In genomic region chr2:101003278-101003775, GRCh38 we compare ENCODE assay signal across 10 cellular contexts. TPM values are rescaled to one million over a fixed set of nuclear protein-coding genes. Genes with fewer than 3 reads are reported as not detected.
DNase-seq lines count a peak whose midpoint lies in the region; ATAC-seq and TF ChIP-seq lines count a peak whose summit lies in the region.
"Had no signal": no experiment of that assay in that cellular context is flagged by ENCODE, and none has a peak within 500 bp of the region (broad histone marks: within the 10 kb centered on the region; RNA-seq: fewer than 3 reads in every experiment).

No MANE protein-coding gene starts in this region.

- ATAC-seq in psoas muscle: peak in 1 of 4 donors; percentile 10
- ATAC-seq in HG02642 (IDR thresholded peaks at IDR 0.05; ENCODE audit: poor library complexity, unreplicated experiment): no peak
- ATAC-seq in HG03045 (IDR thresholded peaks at IDR 0.05; ENCODE audit: unreplicated experiment): no peak

- H4K20me1 ChIP-seq in GM23248 (ENCODE audit: insufficient read depth): 0 out of 2 replicates have a peak, but pooled peaks cover 10% of the 10 kb centered on the region
- peaks cover 38% of the 10 kb centered on the region for H4K20me1 ChIP-seq in SK-N-SH (ENCODE audit: insufficient read depth)
- H4K20me1 ChIP-seq in fibroblast of lung (ENCODE audit: control insufficient read depth, extremely low read depth, insufficient read depth, low read length): no peaks in the 10 kb centered on the region

- H3K9me2 ChIP-seq in GM23248 (ENCODE audit: insufficient read depth) (no peaks in the 10 kb centered on the region), SK-N-SH (no peaks in the 10 kb centered on the region)

- H3K9me3 ChIP-seq in GM23248 (ENCODE audit: low read depth) (no peaks in the 10 kb centered on the region), SK-N-SH (no peaks in the 10 kb centered on the region), fibroblast of lung (ENCODE audit: control insufficient read depth, insufficient read depth, low read depth, low read length) (no peaks in the 10 kb centered on the region), psoas muscle (no peaks in the 10 kb centered on the region)

- H3K4me2 ChIP-seq in GM23248 (ENCODE audit: unreplicated experiment) (peak overlapping the region; percentile 94), SK-N-SH (peak overlapping the region; percentile 84), fibroblast of lung (ENCODE audit: extremely low read depth, insufficient read depth, low read length) (peak overlapping the region; percentile 59)

- TF ChIP-seq EP300 in SK-N-SH (IDR thresholded peaks at IDR 0.05; ENCODE audit: borderline replicate concordance in 1 of 2, low read depth in 1 of 2, low read length in 1 of 2): no peak

- H3F3A ChIP-seq in GM23248 (ENCODE audit: insufficient read depth) (peaks cover 59% of the 10 kb centered on the region), SK-N-SH (replicated peaks; ENCODE audit: insufficient read depth) (peaks cover 41% of the 10 kb centered on the region)

- CTCF ChIA-PET in SK-N-SH (lab: Yijun Ruan, JAX): interaction anchor here (0.8 to 10.3 kb wide), 8 partner anchors 9 to 393 kb away, joined by 3 to 57 read pairs (median 4); partner anchors contain the start of genes CNOT11 and TBC1D8

- H3K9ac ChIP-seq in GM23248: peak overlapping the region; percentile 98
- H3K9ac ChIP-seq in SK-N-SH: peak overlapping the region; percentile 98
- peak overlapping the region; percentile 93 for H3K9ac ChIP-seq in fibroblast of lung (ENCODE audit: insufficient read depth, low read length)

- no peak for TF ChIP-seq RAD21 in SK-N-SH (IDR thresholded peaks at IDR 0.05; ENCODE audit: low read length)

- H3K27me3 ChIP-seq in GM23248 (replicated peaks; ENCODE audit: insufficient read depth) (no peaks in the 10 kb centered on the region), SK-N-SH (ENCODE audit: insufficient read depth) (no peaks in the 10 kb centered on the region), fibroblast of lung (ENCODE audit: control insufficient read depth, insufficient read depth, low read length) (no peaks in the 10 kb centered on the region), psoas muscle (ENCODE audit: insufficient read depth in 3 of 3, low read length in 2 of 3) (no peaks in the 10 kb centered on the region)

- H3K4me1 ChIP-seq in GM23248 (ENCODE audit: insufficient read depth) (peaks cover 33% of the 10 kb centered on the region), SK-N-SH (ENCODE audit: control insufficient read depth in 1 of 2, insufficient read depth in 2 of 2, low read depth in 1 of 2, low read length in 1 of 2) (peaks cover 11 to 24% of the 10 kb centered on the region in 2 experiments), fibroblast of lung (ENCODE audit: control insufficient read depth, extremely low read depth, insufficient read depth, low read length) (peaks cover 12% of the 10 kb centered on the region), psoas muscle (peaks cover 8% of the 10 kb centered on the region)

- no peak for TF ChIP-seq CTCF in SK-N-SH (IDR thresholded peaks at IDR 0.05)
- no peak for TF ChIP-seq CTCF in fibroblast of lung (conservative IDR thresholded peaks at IDR 0.05 in 1 of 2, IDR thresholded peaks at IDR 0.05 in 1 of 2; ENCODE audit: low read depth in 1 of 2, low read length in 2 of 2)
- no peak for TF ChIP-seq CTCF in psoas muscle (IDR thresholded peaks at IDR 0.05)

- 34 to 41% methylated on average over 12 of the region's 12 CpGs for WGBS in GM23248 (ENCODE audit: low coverage in 1 of 2, low lambda C conversion rate in 2 of 2, missing lambda C conversion rate in 2 of 2), 2 experiments
- 7% methylated on average over 12 of the region's 12 CpGs for WGBS in SK-N-SH (ENCODE audit: low lambda C conversion rate)
- 30 to 37% (median 36%) methylated on average over 12 of the region's 12 CpGs for WGBS in psoas muscle, 3 donors

- peak overlapping the region; percentile 97 for H3K4me3 ChIP-seq in GM23248
- peak overlapping the region; percentile 91 to 96 for H3K4me3 ChIP-seq in SK-N-SH (ENCODE audit: low read depth in 2 of 2, low read length in 1 of 2)
- H3K4me3 ChIP-seq in fibroblast of lung (replicated peaks in 1 of 4; ENCODE audit: control extremely low read depth in 1 of 4, insufficient read depth in 1 of 4, low read depth in 3 of 4, low read length in 4 of 4): peak overlapping the region; percentile 83 to 98 (median 92)
- H3K4me3 ChIP-seq in psoas muscle: peak overlapping the region; percentile 99

- DNase-seq in GM23248 (no peak), SK-N-SH (no peak), fibroblast of lung (ENCODE audit: low read depth in 2 of 2) (no peak), psoas muscle (no peak), GM03348 (ENCODE audit: low spot score) (no peak), GOT3 (lab: John Stamatoyannopoulos, UW) (no peak)
- DNase-seq: NCI-H524 treated with DMSO at 0.1 percent for 48 hours; stimulated activated CD4-positive, alpha-beta T cell treated with anti-CD3 and anti-CD28 coated beads, Interleukin-2, amount 100 ng/mL, for 48 hours had no signal

- in situ Hi-C loops in GM23248 (cut with MboI): no loop called here

- H3K27ac ChIP-seq in GM23248 (peak overlapping the region; percentile 83), SK-N-SH (ENCODE audit: low read depth in 2 of 2, low read length in 1 of 2) (peak overlapping the region; percentile 81 to 90), fibroblast of lung (ENCODE audit: insufficient read depth, low read length) (peak overlapping the region; percentile 89), psoas muscle (peak overlapping the region; percentile 93)

- POLR2A ChIA-PET in SK-N-SH (lab: Yijun Ruan, JAX): interaction anchor here (2.3 kb wide), 1 partner anchor 440 kb away, joined by 16 read pairs; the partner anchor contains the start of gene PDCL3

- intact Hi-C loops in psoas muscle (cut with DNase I): no loop called here

- H3K36me3 ChIP-seq in GM23248 (ENCODE audit: low read depth) (peaks cover 51% of the 10 kb centered on the region), SK-N-SH (replicated peaks in 1 of 2; ENCODE audit: control insufficient read depth in 1 of 2, insufficient read depth in 2 of 2, low read length in 1 of 2) (peaks cover 52 to 54% of the 10 kb centered on the region in 2 experiments), fibroblast of lung (ENCODE audit: control insufficient read depth, insufficient read depth, low read length) (peaks cover 14% of the 10 kb centered on the region), psoas muscle (ENCODE audit: insufficient read depth in 1 of 2, low read depth in 1 of 2) (peaks cover 13 to 57% of the 10 kb centered on the region in 2 donors)

- H3K79me2 ChIP-seq in GM23248 (ENCODE audit: insufficient read depth) (peaks cover 61% of the 10 kb centered on the region), SK-N-SH (ENCODE audit: insufficient read depth) (peaks cover 35% of the 10 kb centered on the region), fibroblast of lung (ENCODE audit: control insufficient read depth, insufficient read depth, low read length) (peaks cover 37% of the 10 kb centered on the region)

- H2AFZ ChIP-seq in GM23248 (no peak overlapping the region), SK-N-SH (ENCODE audit: low read depth) (no peak overlapping the region), fibroblast of lung (ENCODE audit: low read length) (no peak overlapping the region)

TF ChIP-seq in SK-N-SH, 30 proteins besides CTCF, POLR2A, EP300 and RAD21 (continues in another document):
- TF ChIP-seq USF1 (IDR thresholded peaks at IDR 0.05; ENCODE audit: borderline replicate concordance, low read depth) (no peak), NRF1 (IDR thresholded peaks at IDR 0.05; ENCODE audit: low read depth, low read length) (no peak), MAX (IDR thresholded peaks at IDR 0.05; ENCODE audit: low read depth) (no peak), MXI1 (IDR thresholded peaks at IDR 0.05; ENCODE audit: low read depth, low read length) (no peak), NFIC (IDR thresholded peaks at IDR 0.05; ENCODE audit: borderline replicate concordance) (no peak), RCOR1 (IDR thresholded peaks at IDR 0.05; ENCODE audit: low read length) (no peak), MEF2A (IDR thresholded peaks at IDR 0.05; ENCODE audit: borderline replicate concordance, low read depth) (no peak), ZBTB33 (IDR thresholded peaks at IDR 0.05; ENCODE audit: borderline replicate concordance, low read depth) (no peak)

RNA-seq across cellular contexts. Expression of gene RPL31, which starts 1.2 kb away (rescaled TPM):
- 604 and 659 TPM in 2 replicates for total RNA-seq in GM23248 (2014; rRNA removed; shearing (Covaris generic))
- polyA plus RNA-seq in GM23248 (2016; fragmentation: Nextera tagmentation; extraction: Ambion mirVana) (1,157 and 1,172 TPM in 2 replicates), SK-N-SH (2012; rRNA removed) (4,215 and 4,488 TPM in 2 replicates), fibroblast of lung (2,177 and 2,636 TPM in 2 replicates), psoas muscle (1,000 to 10,000 TPM; 2,383 to 3,893 (median 2,730) TPM)
- 6,617 and 9,342 TPM in 2 replicates for polyA plus RNA-seq in SK-N-SH (2012; cell fraction: cytosol; rRNA removed)
- 1,034 and 1,501 TPM in 2 replicates for polyA plus RNA-seq in SK-N-SH (2012; cell fraction: nucleus; rRNA removed)
- total RNA-seq in fibroblast of lung (1,159 and 1,348 TPM in 2 replicates), psoas muscle (1,000 to 10,000 TPM in 1 of 4 donors, 100 to 1,000 TPM in 3; 718 to 1,227 (median 793) TPM)
- polyA plus RNA-seq in fibroblast of lung (2012): 2,504 and 3,434 TPM in 2 replicates
- polyA minus RNA-seq in fibroblast of lung (ENCODE audit: low replicate concordance): 260 and 319 TPM in 2 replicates
